Comparison of ENCODE assay signal across 27 cellular contexts in the genomic region with DNA sequence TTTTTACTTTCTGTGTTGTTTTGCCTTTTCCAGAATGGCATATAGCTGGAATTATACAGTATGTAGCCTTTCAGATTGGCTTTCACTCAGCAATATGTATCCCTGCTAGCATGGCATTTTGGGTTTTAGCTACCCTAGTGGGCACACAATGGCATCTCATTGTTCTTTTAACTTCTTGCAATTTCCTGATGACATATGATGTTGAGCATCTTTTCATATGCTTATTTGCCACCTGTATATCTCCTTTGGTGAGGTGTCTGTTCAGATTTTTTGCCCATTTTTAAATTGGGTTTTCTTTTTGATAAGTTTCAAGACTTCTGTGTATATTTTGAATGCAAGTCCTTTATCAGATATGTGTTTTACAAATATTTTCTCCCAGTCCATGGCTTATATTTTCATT. TPM values are rescaled to one million over a fixed set of nuclear protein-coding genes. Genes with fewer than 3 reads are reported as not detected.
"Had no signal": no experiment of that assay in that cellular context is flagged by ENCODE, and none has a peak within 500 bp of the region (broad histone marks: within the 10 kb centered on the region; RNA-seq: fewer than 3 reads in every experiment).

No MANE protein-coding gene starts in this region.

- H3K9me3 ChIP-seq: esophagus squamous epithelium, gastrocnemius medialis, heart right ventricle, left lung, lower lobe of right lung, mucosa of descending colon had no signal

- H3K4me1 ChIP-seq: esophagus squamous epithelium, left lung, lower lobe of right lung had no signal

- H3K27me3 ChIP-seq: dorsolateral prefrontal cortex, esophagus squamous epithelium, gastrocnemius medialis, heart right ventricle, left lung had no signal

- FAIRE-seq: islet of Langerhans, keratinocyte had no signal

- H3K27me3 Mint-ChIP-seq: naive B cell; naive thymus-derived CD8-positive, alpha-beta T cell had no signal

- DNase-seq: dermis blood vessel endothelial cell; dorsolateral prefrontal cortex; effector CD4-positive, alpha-beta T cell; effector memory CD4-positive, alpha-beta T cell; erythroblast; esophagus squamous epithelium; foreskin fibroblast; foreskin melanocyte; gastrocnemius medialis; glutamatergic neuron; head of caudate nucleus; heart right ventricle; hippocampal formation; left cardiac atrium; left ventricle myocardium superior; lower lobe of right lung; mesenchymal stem cell; mucosa of descending colon; naive B cell; naive thymus-derived CD8-positive, alpha-beta T cell had no signal

- H3K4me3 Mint-ChIP-seq: mesothelial cell of epicardium; naive B cell; naive thymus-derived CD8-positive, alpha-beta T cell had no signal

- H3K27ac Mint-ChIP-seq: mesothelial cell of epicardium, naive B cell had no signal

- ATAC-seq: esophagus mucosa; gastrocnemius medialis; heart right ventricle; left cardiac atrium; left lung; left ventricle myocardium superior; lower lobe of right lung; mucosa of descending colon; naive thymus-derived CD8-positive, alpha-beta T cell had no signal

- H3K36me3 ChIP-seq: gastrocnemius medialis had no signal

- H3K4me3 ChIP-seq: coronary artery, dorsolateral prefrontal cortex, esophagus squamous epithelium, gastrocnemius medialis, heart right ventricle, left lung, lower lobe of right lung, mucosa of descending colon had no signal

- H3K27ac ChIP-seq: coronary artery, dorsolateral prefrontal cortex, epithelial cell of prostate, esophagus squamous epithelium, gastrocnemius medialis, heart right ventricle, left lung, lower lobe of right lung had no signal

- H3K9me3 Mint-ChIP-seq: naive B cell; naive thymus-derived CD8-positive, alpha-beta T cell had no signal

RNA-seq across cellular contexts. Expression of gene COLGALT2, which starts 28.0 kb away (rescaled TPM):
- total RNA-seq: dermis blood vessel endothelial cell had no signal
- polyA plus RNA-seq: keratinocyte had no signal
